Comparison of ENCODE assay signal across 7 cellular contexts in genomic region chr1:23558872-23559135, GRCh38. TPM values are rescaled to one million over a fixed set of nuclear protein-coding genes. Genes with fewer than 3 reads are reported as not detected.
DNase-seq lines count a peak whose midpoint lies in the region; ATAC-seq and TF ChIP-seq lines count a peak whose summit lies in the region.

No MANE protein-coding gene starts in this region.

- H3K27me3 Mint-ChIP-seq in HFFc6 (ENCODE audit: insufficient read depth), result peaks cover 54% of the 10 kb centered on the region

- H3K9me3 ChIP-seq in gastroesophageal sphincter (no peaks in the 10 kb centered on the region), smooth muscle cell (replicated peaks; ENCODE audit: low read depth) (no peaks in the 10 kb centered on the region)

- WGBS in gastroesophageal sphincter (ENCODE audit: low coverage in 1 of 2), 2 donors, result 0% methylated on average over 2 of the region's 14 CpGs; no CpG with 5 or more reads in 1 of the 2 donors
- 2% methylated on average over 14 of the region's 14 CpGs for WGBS in smooth muscle cell (ENCODE audit: low lambda C conversion rate)

- H3K79me2 ChIP-seq in smooth muscle cell (ENCODE audit: low read depth), result peaks cover 24% of the 10 kb centered on the region

- DNase-seq in HFFc6 (no peak), smooth muscle cell (lab: John Stamatoyannopoulos, UW; ENCODE audit: unreplicated experiment) (no peak), cerebellar cortex (ENCODE audit: low spot score) (no peak), 8988T (no peak)

- H3K36me3 ChIP-seq in gastroesophageal sphincter (peaks cover 0 to 11% of the 10 kb centered on the region in 2 donors), smooth muscle cell (ENCODE audit: low read depth) (no peaks in the 10 kb centered on the region)

- H3K27ac Mint-ChIP-seq in HFFc6, result peak overlapping the region; percentile 98

- TF ChIP-seq POLR2A in gastroesophageal sphincter (IDR thresholded peaks at IDR 0.05), result no peak

- peak overlapping the region; percentile 94 to 98 (median 97) for H3K27ac ChIP-seq in gastroesophageal sphincter
- peak overlapping the region; percentile 99 for H3K27ac ChIP-seq in smooth muscle cell (ENCODE audit: low read depth)

- no peaks in the 10 kb centered on the region for H3K27me3 ChIP-seq in gastroesophageal sphincter
- H3K27me3 ChIP-seq in smooth muscle cell (ENCODE audit: low read depth), result no peaks in the 10 kb centered on the region

- H3K9me3 Mint-ChIP-seq in HFFc6, result peaks cover 26% of the 10 kb centered on the region

- no peak for ATAC-seq in gastroesophageal sphincter
- ATAC-seq in GM21515 (IDR thresholded peaks at IDR 0.05; ENCODE audit: unreplicated experiment), result no peak

- H3K4me1 Mint-ChIP-seq in HFFc6 (ENCODE audit: low read depth), result peaks cover 75% of the 10 kb centered on the region

- peak overlapping the region; percentile 82 for H3K9ac ChIP-seq in smooth muscle cell (ENCODE audit: low read depth)

- H3K4me3 Mint-ChIP-seq in HFFc6, result peak overlapping the region; percentile 96

- TF ChIP-seq EP300 in gastroesophageal sphincter (IDR thresholded peaks at IDR 0.05), result no peak

- peaks cover 35% of the 10 kb centered on the region for H4K20me1 ChIP-seq in smooth muscle cell (ENCODE audit: low read depth)

- H3F3A ChIP-seq in smooth muscle cell (ENCODE audit: low read depth), result peaks cover 58% of the 10 kb centered on the region

- peak overlapping the region; percentile 98 for H3K4me2 ChIP-seq in smooth muscle cell

- TF ChIP-seq CTCF in HFFc6 (IDR thresholded peaks at IDR 0.05) (no peak), WI38 (IDR thresholded peaks at IDR 0.05; ENCODE audit: low read depth, low read length) (no peak), gastroesophageal sphincter (IDR thresholded peaks at IDR 0.05) (no peak), smooth muscle cell (IDR thresholded peaks at IDR 0.05; ENCODE audit: borderline replicate concordance, insufficient read depth, poor library complexity, severe bottlenecking) (no peak)

- H3K36me3 Mint-ChIP-seq in HFFc6 (ENCODE audit: low read depth), result peaks cover 29% of the 10 kb centered on the region

- peak overlapping the region; percentile 95 for H3K4me3 ChIP-seq in WI38 (ENCODE audit: low read depth, low read length)
- peak overlapping the region; percentile 72 to 88 for H3K4me3 ChIP-seq in gastroesophageal sphincter
- peak overlapping the region; percentile 89 for H3K4me3 ChIP-seq in smooth muscle cell

- H2AFZ ChIP-seq in smooth muscle cell (ENCODE audit: low read depth), result no peak overlapping the region

- H3K4me1 ChIP-seq in gastroesophageal sphincter (peaks cover 18 to 85% (median 37%) of the 10 kb centered on the region in 3 donors), smooth muscle cell (ENCODE audit: low read depth) (peaks cover 76% of the 10 kb centered on the region)

RNA-seq across cellular contexts. Expression of gene ID3, which starts 0.5 kb away (rescaled TPM):
- 100 to 1,000 TPM; 560 to 690 (median 604) TPM for total RNA-seq in HFFc6 (2021; fragmentation: NEBNext Ultra II Directional; extraction: Animal tissue kit (Norgen Biotek cat#: 25700))
- total RNA-seq in gastroesophageal sphincter (100 to 1,000 TPM; 144 to 270 (median 221) TPM), smooth muscle cell (629 and 752 TPM in 2 replicates)
- 929 and 1,018 TPM in 2 replicates for polyA plus RNA-seq in smooth muscle cell

RNA-seq across cellular contexts. Expression of gene E2F2, which starts 27.8 kb away (rescaled TPM):
- 1 to 10 TPM in 5 of 6 experiments, under 1 TPM in 1; 0.83 to 2.1 (median 1.9) TPM for total RNA-seq in HFFc6 (2021; fragmentation: NEBNext Ultra II Directional; extraction: Animal tissue kit (Norgen Biotek cat#: 25700))
- total RNA-seq in gastroesophageal sphincter, result under 1 TPM in 2 of 4 donors, not detected in 2; 0.08 to 0.17 TPM
- 0.63 and 1.2 TPM in 2 replicates for total RNA-seq in smooth muscle cell
- polyA plus RNA-seq in smooth muscle cell, result 1.4 and 2.1 TPM in 2 replicates
